2 cellular contexts compared by ENCODE assay signal in genomic region chr5:87169300-87169991, GRCh38.
TF ChIP-seq lines count a peak whose summit lies in the region.

No MANE protein-coding gene starts in this region.

TF ChIP-seq in GM23338, 12 proteins besides CTCF, POLR2A, EP300 and RAD21 (continued from another document):
- no peak for TF ChIP-seq REST (IDR thresholded peaks at IDR 0.05; ENCODE audit: unreplicated experiment)

TF ChIP-seq in GM12878, 131 proteins besides CTCF, POLR2A, EP300 and RAD21 (continued from another document):
- TF ChIP-seq NKRF (conservative IDR thresholded peaks at IDR 0.05): no peak
- TF ChIP-seq E2F4 (IDR thresholded peaks at IDR 0.05; ENCODE audit: low read depth, low read length): no peak
- TF ChIP-seq PAX5 (IDR thresholded peaks at IDR 0.05; ENCODE audit: borderline replicate concordance, low read depth, low read length): no peak
- TF ChIP-seq SP1 (IDR thresholded peaks at IDR 0.05; ENCODE audit: low read depth, low read length): no peak
- no peak for TF ChIP-seq IKZF1 (conservative IDR thresholded peaks at IDR 0.05)
- TF ChIP-seq GATAD2B (conservative IDR thresholded peaks at IDR 0.05; ENCODE audit: low read depth): no peak
- TF ChIP-seq TCF3 (IDR thresholded peaks at IDR 0.05; ENCODE audit: borderline replicate concordance, insufficient read depth, low read depth, low read length): no peak
- no peak for TF ChIP-seq GABPA (IDR thresholded peaks at IDR 0.05; ENCODE audit: low read depth)
- TF ChIP-seq FOS (IDR thresholded peaks at IDR 0.05; ENCODE audit: borderline replicate concordance, extremely low read depth, insufficient read length): no peak
- TF ChIP-seq YY1 (IDR thresholded peaks at IDR 0.05; ENCODE audit: low read depth, low read length): no peak
- TF ChIP-seq ZZZ3 (IDR thresholded peaks at IDR 0.05; ENCODE audit: control insufficient read depth, insufficient read length, low read depth): no peak
- TF ChIP-seq ESRRA (IDR thresholded peaks at IDR 0.05; ENCODE audit: low read length): no peak
- no peak for TF ChIP-seq ELK1 (IDR thresholded peaks at IDR 0.05; ENCODE audit: low read depth, low read length)
- no peak for TF ChIP-seq TCF12 (IDR thresholded peaks at IDR 0.05; ENCODE audit: low read depth, low read length)
